Comparison of ENCODE assay signal across 21 cellular contexts in genomic region chr6:37039958-37040357, GRCh38. TPM values are rescaled to one million over a fixed set of nuclear protein-coding genes. Genes with fewer than 3 reads are reported as not detected.
DNase-seq lines count a peak whose midpoint lies in the region; ATAC-seq and FAIRE-seq lines count a peak whose summit lies in the region.
"Had no signal": no experiment of that assay in that cellular context is flagged by ENCODE, and none has a peak within 500 bp of the region (broad histone marks: within the 10 kb centered on the region; RNA-seq: fewer than 3 reads in every experiment).

No MANE protein-coding gene starts in this region.

- H3K27ac Mint-ChIP-seq in memory B cell: peak overlapping the region; percentile 62
- peak overlapping the region; percentile 37 for H3K27ac Mint-ChIP-seq in stimulated activated naive B cell treated with anti-CD40 and anti-IgM and Interleukin-4, amounts not matched to agents 10 μg/mL and 1 μg/mL and 100 μg/mL, for 72 hours
- H3K27ac Mint-ChIP-seq: CD4-positive, alpha-beta T cell; H9 had no signal

- WGBS in right cardiac atrium: 85% methylated on average over 4 of the region's 4 CpGs

- H3K4me3 ChIP-seq in right cardiac atrium (ENCODE audit: low read length): no peak overlapping the region

- ATAC-seq in right cardiac atrium (no peak), Right ventricle myocardium superior (ENCODE audit: poor library complexity) (no peak), memory B cell (ENCODE audit: low read depth) (peak; percentile 22), HG03095 (IDR thresholded peaks at IDR 0.05; ENCODE audit: unreplicated experiment) (no peak)
- ATAC-seq in stimulated activated naive B cell treated with anti-CD40 and anti-IgM and Interleukin-4, amounts not matched to agents 10 μg/mL and 1 μg/mL and 100 μg/mL, for 72 hours (replicated peaks): peak; percentile 54 to 58

- H3K9me3 ChIP-seq in right cardiac atrium (ENCODE audit: control insufficient read depth, low read length): no peaks in the 10 kb centered on the region

- H3K27me3 Mint-ChIP-seq in memory B cell: no peaks in the 10 kb centered on the region
- no peaks in the 10 kb centered on the region for H3K27me3 Mint-ChIP-seq in stimulated activated naive B cell treated with anti-CD40 and anti-IgM and Interleukin-4, amounts not matched to agents 10 μg/mL and 1 μg/mL and 100 μg/mL, for 72 hours
- H3K27me3 Mint-ChIP-seq: CD4-positive, alpha-beta T cell had no signal

- H3K4me3 Mint-ChIP-seq in memory B cell: no peak overlapping the region
- H3K4me3 Mint-ChIP-seq in stimulated activated naive B cell treated with anti-CD40 and anti-IgM and Interleukin-4, amounts not matched to agents 10 μg/mL and 1 μg/mL and 100 μg/mL, for 72 hours: no peak overlapping the region
- H3K4me3 Mint-ChIP-seq: CD4-positive, alpha-beta T cell; H9 had no signal

- H3K27ac ChIP-seq in right cardiac atrium (ENCODE audit: low read length): no peak overlapping the region

- intact Hi-C loops in right cardiac atrium (cut with DNase I) (no loop called here), Right ventricle myocardium superior (cut with DNase I) (no loop called here)

- DNase-seq in right cardiac atrium: peak in 2 of 3 donors; percentile 2 to 3
- no peak for DNase-seq in Right ventricle myocardium superior
- peak; percentile 27 for DNase-seq in NOMO-1 treated with dmso at 0.1 percent for 144 hours (lab: John Stamatoyannopoulos, UW; ENCODE audit: unreplicated experiment)
- DNase-seq in memory B cell (ENCODE audit: low spot score in 2 of 2): no peak
- DNase-seq in stimulated activated naive B cell treated with anti-CD40 and anti-IgM and Interleukin-4, amounts not matched to agents 10 μg/mL and 1 μg/mL and 100 μg/mL, for 72 hours: no peak
- no peak for DNase-seq in HTR-8/SVneo (ENCODE audit: insufficient read length, low spot score)
- no peak for DNase-seq in hepatic stellate cell (ENCODE audit: low spot score)
- DNase-seq: CD4-positive, alpha-beta T cell; DMS79 treated with DMSO at 0.1 percent for 48 hours; GDM1; H9; KG1; NCI-H1930; NCI-H2171; NCI-H446 treated with DMSO at 0.1 percent for 48 hours; NCI-H774; SHP77 treated with DMSO at 0.1 percent for 48 hours had no signal

- H3K9me3 Mint-ChIP-seq in memory B cell: no peaks in the 10 kb centered on the region
- H3K9me3 Mint-ChIP-seq in stimulated activated naive B cell treated with anti-CD40 and anti-IgM and Interleukin-4, amounts not matched to agents 10 μg/mL and 1 μg/mL and 100 μg/mL, for 72 hours: no peaks in the 10 kb centered on the region
- H3K9me3 Mint-ChIP-seq: CD4-positive, alpha-beta T cell had no signal

- peaks cover 16% of the 10 kb centered on the region for H3K36me3 Mint-ChIP-seq in memory B cell
- H3K36me3 Mint-ChIP-seq in stimulated activated naive B cell treated with anti-CD40 and anti-IgM and Interleukin-4, amounts not matched to agents 10 μg/mL and 1 μg/mL and 100 μg/mL, for 72 hours: peaks cover 13 to 18% of the 10 kb centered on the region in 2 donors

- no peaks in the 10 kb centered on the region for H3K27me3 ChIP-seq in right cardiac atrium (ENCODE audit: control insufficient read depth, insufficient read depth)

- H3K4me1 ChIP-seq in right cardiac atrium (ENCODE audit: control insufficient read depth, insufficient read depth, low read length): no peaks in the 10 kb centered on the region

- H3K4me1 Mint-ChIP-seq in memory B cell: peaks cover 6% of the 10 kb centered on the region
- peaks cover 5 to 6% of the 10 kb centered on the region in 2 donors for H3K4me1 Mint-ChIP-seq in stimulated activated naive B cell treated with anti-CD40 and anti-IgM and Interleukin-4, amounts not matched to agents 10 μg/mL and 1 μg/mL and 100 μg/mL, for 72 hours

- no peak for FAIRE-seq in HTR-8/SVneo (lab: Jason Lieb, UNC)
- FAIRE-seq: RCC 7860 had no signal

RNA-seq across cellular contexts. Expression of gene FGD2, which starts 34.5 kb away (rescaled TPM):
- total RNA-seq in right cardiac atrium (10 to 100 TPM in 2 of 4 donors, 1 to 10 TPM in 2; 6.4 to 14.0 (median 10.7) TPM), Right ventricle myocardium superior (5.7 TPM)
- 5.1 TPM for polyA plus RNA-seq in right cardiac atrium
- total RNA-seq: A673, MCF 10A had no signal

RNA-seq across cellular contexts. Expression of gene MTCH1, which starts 54.0 kb away (rescaled TPM):
- total RNA-seq in right cardiac atrium: 100 to 1,000 TPM; 217 to 249 (median 227) TPM
- 198 TPM for polyA plus RNA-seq in right cardiac atrium
- 205 TPM for total RNA-seq in Right ventricle myocardium superior

Comparison
In these comparisons a context has a peak if more than half of its experiments do, and no peak if none do; other contexts are left out.
1. DNase-seq: peak in right cardiac atrium (2 of 3) and NOMO-1 treated with dmso at 0.1 percent for 144 hours (single experiment); none in Right ventricle myocardium superior (single experiment), memory B cell (0 of 2), stimulated activated naive B cell treated with anti-CD40 and anti-IgM and Interleukin-4, amounts not matched to agents 10 μg/mL and 1 μg/mL and 100 μg/mL, for 72 hours (single experiment), HTR-8/SVneo (single experiment) and hepatic stellate cell (single experiment).
2. ATAC-seq: peak in memory B cell (single experiment) and stimulated activated naive B cell treated with anti-CD40 and anti-IgM and Interleukin-4, amounts not matched to agents 10 μg/mL and 1 μg/mL and 100 μg/mL, for 72 hours (2 of 2); none in right cardiac atrium (0 of 2), Right ventricle myocardium superior (single experiment) and HG03095 (single experiment).